15 cellular contexts compared by ENCODE assay signal in genomic region chr20:40519928-40520327, GRCh38.
"Had no signal": no experiment of that assay in that cellular context is flagged by ENCODE, and none has a peak within 500 bp of the region (broad histone marks: within the 10 kb centered on the region; RNA-seq: fewer than 3 reads in every experiment).

No MANE protein-coding gene starts in this region.

- H3K4me1 Mint-ChIP-seq: central memory CD8-positive, alpha-beta T cell; naive thymus-derived CD8-positive, alpha-beta T cell had no signal

- H3K27me3 ChIP-seq: pancreas had no signal

- H3K9me3 Mint-ChIP-seq: central memory CD8-positive, alpha-beta T cell had no signal

- H3K9me3 ChIP-seq: pancreas had no signal

- H3K36me3 Mint-ChIP-seq: naive thymus-derived CD8-positive, alpha-beta T cell had no signal

- ATAC-seq: left colon; naive thymus-derived CD8-positive, alpha-beta T cell; pancreas; right cardiac atrium; stimulated activated naive CD8-positive, alpha-beta T cell treated with anti-CD3 and anti-CD28 coated beads, Interleukin-15, Interleukin-2, amounts not matched to agents 100 U/mL and 50 U/mL, for 24 hours had no signal

- H3K36me3 ChIP-seq: heart left ventricle, pancreas, tibial artery had no signal

- DNase-seq: cortex of kidney; effector memory CD4-positive, alpha-beta T cell; heart left ventricle; hippocampal formation; left colon; mesendoderm; naive thymus-derived CD8-positive, alpha-beta T cell; pancreas; right cardiac atrium; stimulated activated CD4-positive, alpha-beta T cell treated with anti-CD3 and anti-CD28 coated beads, Interleukin-2, amount 100 ng/mL, for 48 hours; stimulated activated naive CD8-positive, alpha-beta T cell treated with anti-CD3 and anti-CD28 coated beads, Interleukin-15, Interleukin-2, amounts not matched to agents 100 U/mL and 50 U/mL, for 24 hours; tibial artery had no signal

- H3K27ac ChIP-seq: heart left ventricle, pancreas, tibial artery had no signal

- H3K4me3 Mint-ChIP-seq: central memory CD8-positive, alpha-beta T cell; naive thymus-derived CD8-positive, alpha-beta T cell had no signal

- H3K27ac Mint-ChIP-seq: naive thymus-derived CD8-positive, alpha-beta T cell; progenitor cell of endocrine pancreas had no signal

- H3K4me3 ChIP-seq: heart left ventricle, pancreas, smooth muscle cell, tibial artery had no signal

- H3K4me1 ChIP-seq: heart left ventricle, pancreas, tibial artery had no signal
